Comparison of ENCODE assay signal across 1 cellular context in the genomic region with DNA sequence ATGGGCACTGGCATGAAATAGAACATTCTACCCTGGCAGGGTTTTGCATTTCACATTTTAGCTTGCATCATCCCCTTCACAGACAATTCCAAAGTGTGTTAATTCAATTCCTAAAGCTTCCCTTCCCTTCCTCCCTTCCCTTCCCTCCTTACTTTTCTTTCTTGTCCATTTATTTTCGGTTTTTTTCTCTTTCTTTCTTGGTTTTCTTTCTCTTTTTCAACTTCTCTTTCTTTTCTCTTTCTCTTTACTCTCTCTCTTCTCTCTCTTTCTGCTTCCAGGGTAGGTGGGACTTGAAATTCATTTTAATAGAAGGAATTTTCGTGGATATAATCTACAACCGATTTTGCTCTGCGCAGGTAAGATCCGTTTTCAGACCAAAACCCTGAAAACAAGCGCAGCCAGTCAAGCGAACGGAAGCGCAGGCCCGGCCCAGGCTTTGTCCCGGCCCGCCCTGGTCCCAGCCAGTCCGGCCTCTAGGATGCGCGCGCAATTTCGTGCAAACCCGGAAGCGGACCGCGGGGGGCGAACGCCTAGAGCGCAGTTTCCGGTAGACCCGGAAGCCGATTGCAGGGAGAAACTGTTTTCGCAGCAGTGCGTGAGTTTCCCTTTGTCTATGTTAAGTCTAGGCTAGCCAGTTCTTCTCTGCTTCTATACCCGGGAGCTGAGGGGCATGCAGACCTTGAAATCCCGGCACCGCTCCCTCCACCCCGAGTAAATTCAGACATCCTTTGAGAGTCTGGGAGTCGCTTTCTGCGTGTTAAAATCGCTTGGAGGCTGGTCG.
TF ChIP-seq lines count a peak whose summit lies in the region.

ZNF528 (plus strand) TSS at position 540 of the 781 bp plus-strand sequence. CDS start 4,165 bp downstream, outside the sequence.

TF ChIP-seq in HEK293, 187 proteins besides CTCF, POLR2A, EP300 and RAD21 (continued from another document and continues in another):
- TF ChIP-seq, protein P1, sequence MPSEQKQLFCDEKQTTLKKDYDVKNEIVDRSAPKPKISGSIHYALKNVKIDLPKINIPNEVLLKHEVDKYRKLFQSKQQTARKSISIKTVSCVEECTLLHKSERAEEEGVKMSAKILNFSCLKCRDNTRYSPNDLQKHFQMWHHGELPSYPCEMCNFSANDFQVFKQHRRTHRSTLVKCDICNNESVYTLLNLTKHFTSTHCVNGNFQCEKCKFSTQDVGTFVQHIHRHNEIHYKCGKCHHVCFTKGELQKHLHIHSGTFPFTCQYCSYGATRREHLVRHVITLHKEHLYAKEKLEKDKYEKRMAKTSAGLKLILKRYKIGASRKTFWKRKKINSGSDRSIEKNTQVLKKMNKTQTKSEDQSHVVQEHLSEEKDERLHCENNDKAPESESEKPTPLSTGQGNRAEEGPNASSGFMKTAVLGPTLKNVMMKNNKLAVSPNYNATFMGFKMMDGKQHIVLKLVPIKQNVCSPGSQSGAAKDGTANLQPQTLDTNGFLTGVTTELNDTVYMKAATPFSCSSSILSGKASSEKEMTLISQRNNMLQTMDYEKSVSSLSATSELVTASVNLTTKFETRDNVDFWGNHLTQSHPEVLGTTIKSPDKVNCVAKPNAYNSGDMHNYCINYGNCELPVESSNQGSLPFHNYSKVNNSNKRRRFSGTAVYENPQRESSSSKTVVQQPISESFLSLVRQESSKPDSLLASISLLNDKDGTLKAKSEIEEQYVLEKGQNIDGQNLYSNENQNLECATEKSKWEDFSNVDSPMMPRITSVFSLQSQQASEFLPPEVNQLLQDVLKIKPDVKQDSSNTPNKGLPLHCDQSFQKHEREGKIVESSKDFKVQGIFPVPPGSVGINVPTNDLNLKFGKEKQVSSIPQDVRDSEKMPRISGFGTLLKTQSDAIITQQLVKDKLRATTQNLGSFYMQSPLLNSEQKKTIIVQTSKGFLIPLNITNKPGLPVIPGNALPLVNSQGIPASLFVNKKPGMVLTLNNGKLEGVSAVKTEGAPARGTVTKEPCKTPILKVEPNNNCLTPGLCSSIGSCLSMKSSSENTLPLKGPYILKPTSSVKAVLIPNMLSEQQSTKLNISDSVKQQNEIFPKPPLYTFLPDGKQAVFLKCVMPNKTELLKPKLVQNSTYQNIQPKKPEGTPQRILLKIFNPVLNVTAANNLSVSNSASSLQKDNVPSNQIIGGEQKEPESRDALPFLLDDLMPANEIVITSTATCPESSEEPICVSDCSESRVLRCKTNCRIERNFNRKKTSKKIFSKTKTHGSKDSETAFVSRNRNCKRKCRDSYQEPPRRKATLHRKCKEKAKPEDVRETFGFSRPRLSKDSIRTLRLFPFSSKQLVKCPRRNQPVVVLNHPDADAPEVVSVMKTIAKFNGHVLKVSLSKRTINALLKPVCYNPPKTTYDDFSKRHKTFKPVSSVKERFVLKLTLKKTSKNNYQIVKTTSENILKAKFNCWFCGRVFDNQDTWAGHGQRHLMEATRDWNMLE (tag by site-specific recombination; conservative IDR thresholded peaks at IDR 0.05; ENCODE audit: low read depth), result peak; percentile 98
- TF ChIP-seq ZNF324 (tag by site-specific recombination; IDR thresholded peaks at IDR 0.05) (peak; percentile 38; the same call in 1 of the 2 replicates), AEBP2 (tag by site-specific recombination; IDR thresholded peaks at IDR 0.05; ENCODE audit: borderline replicate concordance) (no peak), REST (tag by site-specific recombination; IDR thresholded peaks at IDR 0.05) (no peak), MZF1 (tag by site-specific recombination; IDR thresholded peaks at IDR 0.05; ENCODE audit: borderline replicate concordance) (no peak), ZNF76 (tag by site-specific recombination; IDR thresholded peaks at IDR 0.05; ENCODE audit: borderline replicate concordance, low read depth) (no peak), GLIS1 (tag by site-specific recombination; IDR thresholded peaks at IDR 0.05) (peak; percentile 68; the same call in 1 of the 2 replicates), SP2 (tag by site-specific recombination; IDR thresholded peaks at IDR 0.05) (peak; percentile 73), ZNF660 (tag by site-specific recombination; IDR thresholded peaks at IDR 0.05) (0 out of 2 replicates have a peak, but pooled peaks have one; percentile 17), ZIC2 (tag by site-specific recombination; IDR thresholded peaks at IDR 0.05) (peak; percentile 22; the same call in 1 of the 2 replicates), GLIS2 (tag by site-specific recombination; IDR thresholded peaks at IDR 0.05) (peak; percentile 38; the same call in 1 of the 2 replicates), ZNF202 (tag by site-specific recombination; IDR thresholded peaks at IDR 0.05; ENCODE audit: borderline replicate concordance) (no peak), ZSCAN5A (tag by site-specific recombination; IDR thresholded peaks at IDR 0.05) (no peak), ZNF184 (tag by site-specific recombination; IDR thresholded peaks at IDR 0.05) (no peak), EGR2 (tag by site-specific recombination; IDR thresholded peaks at IDR 0.05; ENCODE audit: low read depth) (no peak), PRDM4 (tag by site-specific recombination; IDR thresholded peaks at IDR 0.05) (0 out of 2 replicates have a peak, but pooled peaks have one; percentile 27), KLF7 (tag by site-specific recombination; IDR thresholded peaks at IDR 0.05; ENCODE audit: borderline replicate concordance) (no peak), ZNF248 (tag by site-specific recombination; IDR thresholded peaks at IDR 0.05) (no peak), ZNF677 (tag by site-specific recombination; IDR thresholded peaks at IDR 0.05) (no peak), ZNF132 (tag by site-specific recombination; IDR thresholded peaks at IDR 0.05; ENCODE audit: borderline replicate concordance) (no peak), ZNF366 (tag by site-specific recombination; conservative IDR thresholded peaks at IDR 0.05) (peak; percentile 67)
- TF ChIP-seq, protein P2, sequence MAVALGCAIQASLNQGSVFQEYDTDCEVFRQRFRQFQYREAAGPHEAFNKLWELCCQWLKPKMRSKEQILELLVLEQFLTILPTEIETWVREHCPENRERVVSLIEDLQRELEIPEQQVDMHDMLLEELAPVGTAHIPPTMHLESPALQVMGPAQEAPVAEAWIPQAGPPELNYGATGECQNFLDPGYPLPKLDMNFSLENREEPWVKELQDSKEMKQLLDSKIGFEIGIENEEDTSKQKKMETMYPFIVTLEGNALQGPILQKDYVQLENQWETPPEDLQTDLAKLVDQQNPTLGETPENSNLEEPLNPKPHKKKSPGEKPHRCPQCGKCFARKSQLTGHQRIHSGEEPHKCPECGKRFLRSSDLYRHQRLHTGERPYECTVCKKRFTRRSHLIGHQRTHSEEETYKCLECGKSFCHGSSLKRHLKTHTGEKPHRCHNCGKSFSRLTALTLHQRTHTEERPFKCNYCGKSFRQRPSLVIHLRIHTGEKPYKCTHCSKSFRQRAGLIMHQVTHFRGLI (tag by site-specific recombination; IDR thresholded peaks at IDR 0.05), result 0 out of 2 replicates have a peak, but pooled peaks have one; percentile 15
- TF ChIP-seq, protein P3, sequence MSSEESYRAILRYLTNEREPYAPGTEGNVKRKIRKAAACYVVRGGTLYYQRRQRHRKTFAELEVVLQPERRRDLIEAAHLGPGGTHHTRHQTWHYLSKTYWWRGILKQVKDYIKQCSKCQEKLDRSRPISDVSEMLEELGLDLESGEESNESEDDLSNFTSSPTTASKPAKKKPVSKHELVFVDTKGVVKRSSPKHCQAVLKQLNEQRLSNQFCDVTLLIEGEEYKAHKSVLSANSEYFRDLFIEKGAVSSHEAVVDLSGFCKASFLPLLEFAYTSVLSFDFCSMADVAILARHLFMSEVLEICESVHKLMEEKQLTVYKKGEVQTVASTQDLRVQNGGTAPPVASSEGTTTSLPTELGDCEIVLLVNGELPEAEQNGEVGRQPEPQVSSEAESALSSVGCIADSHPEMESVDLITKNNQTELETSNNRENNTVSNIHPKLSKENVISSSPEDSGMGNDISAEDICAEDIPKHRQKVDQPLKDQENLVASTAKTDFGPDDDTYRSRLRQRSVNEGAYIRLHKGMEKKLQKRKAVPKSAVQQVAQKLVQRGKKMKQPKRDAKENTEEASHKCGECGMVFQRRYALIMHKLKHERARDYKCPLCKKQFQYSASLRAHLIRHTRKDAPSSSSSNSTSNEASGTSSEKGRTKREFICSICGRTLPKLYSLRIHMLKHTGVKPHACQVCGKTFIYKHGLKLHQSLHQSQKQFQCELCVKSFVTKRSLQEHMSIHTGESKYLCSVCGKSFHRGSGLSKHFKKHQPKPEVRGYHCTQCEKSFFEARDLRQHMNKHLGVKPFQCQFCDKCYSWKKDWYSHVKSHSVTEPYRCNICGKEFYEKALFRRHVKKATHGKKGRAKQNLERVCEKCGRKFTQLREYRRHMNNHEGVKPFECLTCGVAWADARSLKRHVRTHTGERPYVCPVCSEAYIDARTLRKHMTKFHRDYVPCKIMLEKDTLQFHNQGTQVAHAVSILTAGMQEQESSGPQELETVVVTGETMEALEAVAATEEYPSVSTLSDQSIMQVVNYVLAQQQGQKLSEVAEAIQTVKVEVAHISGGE (tag by site-specific recombination; conservative IDR thresholded peaks at IDR 0.05; ENCODE audit: low read depth), result peak; percentile 86
- TF ChIP-seq, protein P4, sequence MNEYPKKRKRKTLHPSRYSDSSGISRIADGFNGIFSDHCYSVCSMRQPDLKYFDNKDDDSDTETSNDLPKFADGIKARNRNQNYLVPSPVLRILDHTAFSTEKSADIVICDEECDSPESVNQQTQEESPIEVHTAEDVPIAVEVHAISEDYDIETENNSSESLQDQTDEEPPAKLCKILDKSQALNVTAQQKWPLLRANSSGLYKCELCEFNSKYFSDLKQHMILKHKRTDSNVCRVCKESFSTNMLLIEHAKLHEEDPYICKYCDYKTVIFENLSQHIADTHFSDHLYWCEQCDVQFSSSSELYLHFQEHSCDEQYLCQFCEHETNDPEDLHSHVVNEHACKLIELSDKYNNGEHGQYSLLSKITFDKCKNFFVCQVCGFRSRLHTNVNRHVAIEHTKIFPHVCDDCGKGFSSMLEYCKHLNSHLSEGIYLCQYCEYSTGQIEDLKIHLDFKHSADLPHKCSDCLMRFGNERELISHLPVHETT (tag by site-specific recombination; IDR thresholded peaks at IDR 0.05), result no peak
- TF ChIP-seq, protein P5, sequence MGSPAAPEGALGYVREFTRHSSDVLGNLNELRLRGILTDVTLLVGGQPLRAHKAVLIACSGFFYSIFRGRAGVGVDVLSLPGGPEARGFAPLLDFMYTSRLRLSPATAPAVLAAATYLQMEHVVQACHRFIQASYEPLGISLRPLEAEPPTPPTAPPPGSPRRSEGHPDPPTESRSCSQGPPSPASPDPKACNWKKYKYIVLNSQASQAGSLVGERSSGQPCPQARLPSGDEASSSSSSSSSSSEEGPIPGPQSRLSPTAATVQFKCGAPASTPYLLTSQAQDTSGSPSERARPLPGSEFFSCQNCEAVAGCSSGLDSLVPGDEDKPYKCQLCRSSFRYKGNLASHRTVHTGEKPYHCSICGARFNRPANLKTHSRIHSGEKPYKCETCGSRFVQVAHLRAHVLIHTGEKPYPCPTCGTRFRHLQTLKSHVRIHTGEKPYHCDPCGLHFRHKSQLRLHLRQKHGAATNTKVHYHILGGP (tag by site-specific recombination; IDR thresholded peaks at IDR 0.05), result no peak
